Comparison of ENCODE assay signal across 9 cellular contexts in genomic region chr3:194592798-194593752, GRCh38. TPM values are rescaled to one million over a fixed set of nuclear protein-coding genes. Genes with fewer than 3 reads are reported as not detected.
DNase-seq lines count a peak whose midpoint lies in the region; ATAC-seq, FAIRE-seq and TF ChIP-seq lines count a peak whose summit lies in the region.
"Had no signal": no experiment of that assay in that cellular context is flagged by ENCODE, and none has a peak within 500 bp of the region (broad histone marks: within the 10 kb centered on the region; RNA-seq: fewer than 3 reads in every experiment).

No MANE protein-coding gene starts in this region.

- peak overlapping the region; percentile 28 for H3K4me2 ChIP-seq in fibroblast of lung (ENCODE audit: extremely low read depth, insufficient read depth, low read length)

- TF ChIP-seq POLR2A in suprapubic skin (IDR thresholded peaks at IDR 0.05) (no peak), GM12892 (IDR thresholded peaks at IDR 0.05; ENCODE audit: low read depth, low read length) (no peak)

- H3K27ac ChIP-seq in Panc1 (ENCODE audit: low read length): peak overlapping the region; percentile 79
- H3K27ac ChIP-seq in fibroblast of lung (ENCODE audit: insufficient read depth, low read length): peak overlapping the region; percentile 76
- peak overlapping the region; percentile 56 for H3K27ac ChIP-seq in suprapubic skin

- DNase-seq in H4 (ENCODE audit: low spot score) (peak; percentile 99), Panc1 (ENCODE audit: low read depth, low spot score) (peak; percentile 97), fibroblast of lung (ENCODE audit: low read depth in 2 of 2) (peak; percentile 100), suprapubic skin (ENCODE audit: low spot score in 2 of 2) (no peak), GM12892 (ENCODE audit: insufficient read length) (no peak), HuH-7.5 (ENCODE audit: low spot score) (no peak)
- no peak for DNase-seq in stimulated activated CD4-positive, alpha-beta T cell treated with anti-CD3 and anti-CD28 coated beads, Interleukin-15, amount 100 ng/mL, for 24 hours
- DNase-seq: activated CD8-positive, alpha-beta T cell treated with anti-CD3 and anti-CD28 coated beads for 36 hours had no signal

- H3K36me3 ChIP-seq in Panc1 (ENCODE audit: control insufficient read depth, insufficient read depth, low read length): no peaks in the 10 kb centered on the region
- peaks cover 10% of the 10 kb centered on the region for H3K36me3 ChIP-seq in fibroblast of lung (ENCODE audit: control insufficient read depth, insufficient read depth, low read length)
- peaks cover 4% of the 10 kb centered on the region for H3K36me3 ChIP-seq in suprapubic skin

- no peaks in the 10 kb centered on the region for H3K9me3 ChIP-seq in Panc1 (ENCODE audit: control insufficient read depth, insufficient read depth, low read depth, low read length)
- H3K9me3 ChIP-seq in fibroblast of lung (ENCODE audit: control insufficient read depth, insufficient read depth, low read depth, low read length): no peaks in the 10 kb centered on the region
- no peaks in the 10 kb centered on the region for H3K9me3 ChIP-seq in suprapubic skin

- H2AFZ ChIP-seq in fibroblast of lung (ENCODE audit: low read length): no peak overlapping the region

- POLR2A ChIA-PET in Panc1 (lab: Charles Lee): interaction anchor here (0.6 to 0.9 kb wide), 3 partner anchors 133 to 789 kb away, joined by 3 to 5 read pairs (median 3); no protein-coding TSS in a partner anchor

- no peaks in the 10 kb centered on the region for H3K79me2 ChIP-seq in fibroblast of lung (ENCODE audit: control insufficient read depth, insufficient read depth, low read length)

- TF ChIP-seq EP300 in suprapubic skin (IDR thresholded peaks at IDR 0.05): no peak

- H3K4me3 ChIP-seq in Panc1 (ENCODE audit: low read depth in 2 of 2, low read length in 2 of 2): no peak overlapping the region
- no peak overlapping the region for H3K4me3 ChIP-seq in fibroblast of lung (replicated peaks in 1 of 4; ENCODE audit: control extremely low read depth in 1 of 4, insufficient read depth in 1 of 4, low read depth in 3 of 4, low read length in 4 of 4)
- no peak overlapping the region for H3K4me3 ChIP-seq in suprapubic skin

- H3K27me3 ChIP-seq in Panc1 (ENCODE audit: control insufficient read depth, insufficient read depth, low read length) (no peaks in the 10 kb centered on the region), fibroblast of lung (ENCODE audit: control insufficient read depth, insufficient read depth, low read length) (no peaks in the 10 kb centered on the region), suprapubic skin (no peaks in the 10 kb centered on the region)

- FAIRE-seq in GM12892 (lab: Jason Lieb, UNC): no peak

- TF ChIP-seq CTCF in Panc1 (IDR thresholded peaks at IDR 0.05) (no peak), fibroblast of lung (conservative IDR thresholded peaks at IDR 0.05 in 1 of 2, IDR thresholded peaks at IDR 0.05 in 1 of 2; ENCODE audit: low read depth in 1 of 2, low read length in 2 of 2) (no peak), suprapubic skin (IDR thresholded peaks at IDR 0.05) (no peak)

- WGBS in suprapubic skin: 53% methylated on average over 10 of the region's 10 CpGs

- in situ Hi-C loops in Panc1 (cut with HindIII; ENCODE audit: low pct_unique_long_range_greater_than_20kb, low sequenced_read_pairs): no loop called here

- intact Hi-C loops in Panc1 (cut with micrococcal nuclease; ENCODE audit: unreplicated experiment): loop anchor here (10.0 kb wide), 1 partner anchor 248 kb away; no protein-coding TSS in a partner anchor

- no peaks in the 10 kb centered on the region for H4K20me1 ChIP-seq in fibroblast of lung (ENCODE audit: control insufficient read depth, extremely low read depth, insufficient read depth, low read length)

- CTCF ChIA-PET in Panc1 (lab: Charles Lee): interaction anchor here (3.5 kb wide), 1 partner anchor 121 kb away, joined by 21 read pairs; no protein-coding TSS in a partner anchor

- no TSS peak for BruUV-seq in Panc1 (replicated peaks; lab: Mats Ljungman, UMichigan)

- peak; percentile 94 for ATAC-seq in Panc1
- no peak for ATAC-seq in HG03135 (IDR thresholded peaks at IDR 0.05; ENCODE audit: unreplicated experiment)
- ATAC-seq: activated CD8-positive, alpha-beta T cell treated with anti-CD3 and anti-CD28 coated beads for 36 hours had no signal

- no peak overlapping the region for H3K9ac ChIP-seq in fibroblast of lung (ENCODE audit: insufficient read depth, low read length)

- H3K4me1 ChIP-seq in Panc1 (ENCODE audit: control insufficient read depth, insufficient read depth, low read length) (peaks cover 24% of the 10 kb centered on the region), fibroblast of lung (ENCODE audit: control insufficient read depth, extremely low read depth, insufficient read depth, low read length) (peaks cover 3% of the 10 kb centered on the region), suprapubic skin (peaks cover 23% of the 10 kb centered on the region)

RNA-seq across cellular contexts. Expression of gene TMEM44, which starts 40.1 kb away (rescaled TPM):
- total RNA-seq in H4 (2014; rRNA removed; shearing (Covaris generic)): 6.6 and 8.4 TPM in 2 replicates
- total RNA-seq in Panc1 (2021; ENCODE audit: unreplicated experiment) (70.1 TPM), fibroblast of lung (9.2 and 14.9 TPM in 2 replicates), suprapubic skin (1 to 10 TPM; 1.5 to 8.2 (median 4.7) TPM)
- 69.9 TPM for polyA plus RNA-seq in Panc1 (2012; ENCODE audit: insufficient read length)
- polyA plus RNA-seq in fibroblast of lung: 10.8 and 11.0 TPM in 2 replicates
- 12.3 and 13.5 TPM in 2 replicates for polyA plus RNA-seq in fibroblast of lung (2012)
- polyA minus RNA-seq in fibroblast of lung (ENCODE audit: low replicate concordance): 12.5 and 14.9 TPM in 2 replicates
- 7.3 TPM for polyA plus RNA-seq in GM12892 (2012; ENCODE audit: missing spikeins)

Comparison
In these comparisons a context has a peak if more than half of its experiments do, and no peak if none do; other contexts are left out.
1. DNase-seq: peak in H4 (single experiment), Panc1 (single experiment) and fibroblast of lung (2 of 2); none in suprapubic skin (0 of 2), stimulated activated CD4-positive, alpha-beta T cell treated with anti-CD3 and anti-CD28 coated beads, Interleukin-15, amount 100 ng/mL, for 24 hours (single experiment), GM12892 (single experiment) and HuH-7.5 (single experiment).
2. Peak in every context shown above with its lines, with median percentiles within 50 percentile points of each other: H3K27ac ChIP-seq.